ENCODE assay signal across 9 cellular contexts in genomic region chr19:3098515-3099346, GRCh38. TPM values are rescaled to one million over a fixed set of nuclear protein-coding genes. Genes with fewer than 3 reads are reported as not detected.
DNase-seq lines count a peak whose midpoint lies in the region; ATAC-seq and TF ChIP-seq lines count a peak whose summit lies in the region.
"Had no signal": no experiment of that assay in that cellular context is flagged by ENCODE, and none has a peak within 500 bp of the region (broad histone marks: within the 10 kb centered on the region; RNA-seq: fewer than 3 reads in every experiment).

No MANE protein-coding gene starts in this region.

- no peaks in the 10 kb centered on the region for H3K9me3 Mint-ChIP-seq in CD8-positive, alpha-beta memory T cell
- H3K9me3 Mint-ChIP-seq in WTC11: no peaks in the 10 kb centered on the region

- TF ChIP-seq CTCF in WTC11 (IDR thresholded peaks at IDR 0.05): no peak
- TF ChIP-seq CTCF in foreskin fibroblast (IDR thresholded peaks at IDR 0.05; ENCODE audit: low read depth, low read length): no peak

- no peaks in the 10 kb centered on the region for H3K36me3 Mint-ChIP-seq in CD8-positive, alpha-beta memory T cell
- no peaks in the 10 kb centered on the region for H3K36me3 Mint-ChIP-seq in WTC11

- POLR2A ChIA-PET in CD8-positive, alpha-beta memory T cell (lab: Charles Lee): no interaction called here
- POLR2A ChIA-PET in WTC11 (lab: Charles Lee): no interaction called here

- H3K4me1 Mint-ChIP-seq in CD8-positive, alpha-beta memory T cell: peaks cover 18 to 24% (median 23%) of the 10 kb centered on the region in 3 donors
- peaks cover 15% of the 10 kb centered on the region for H3K4me1 Mint-ChIP-seq in WTC11

- H3K4me3 ChIP-seq in CD8-positive, alpha-beta memory T cell (ENCODE audit: low read length): peak overlapping the region; percentile 39
- H3K4me3 ChIP-seq in foreskin fibroblast (ENCODE audit: low read depth in 1 of 2, low read length in 2 of 2): peak overlapping the region; percentile 26 to 38

- no peaks in the 10 kb centered on the region for H3K9me3 ChIP-seq in CD8-positive, alpha-beta memory T cell (ENCODE audit: low read length)

- peak overlapping the region in 3 of 8 donors; percentile 60 to 71 (median 64) for H3K27ac Mint-ChIP-seq in CD8-positive, alpha-beta memory T cell
- peak overlapping the region; percentile 69 for H3K27ac Mint-ChIP-seq in WTC11

- H3K27me3 Mint-ChIP-seq in CD8-positive, alpha-beta memory T cell: peaks cover 17 to 31% of the 10 kb centered on the region in 2 donors
- no peaks in the 10 kb centered on the region for H3K27me3 Mint-ChIP-seq in WTC11 (ENCODE audit: low read depth)

- H3K4me1 ChIP-seq in CD8-positive, alpha-beta memory T cell (ENCODE audit: insufficient read depth, low read length): peaks cover 37% of the 10 kb centered on the region

- peak in 2 of 5 donors; percentile 22 to 43 for DNase-seq in CD8-positive, alpha-beta memory T cell
- DNase-seq in WTC11 (ENCODE audit: low spot score) (no peak), foreskin fibroblast (peak; percentile 21 to 40), posterior vena cava (ENCODE audit: low spot score) (peak; percentile 91), NCI-H146 treated with DMSO at 0.1 percent for 48 hours (lab: John Stamatoyannopoulos, UW; ENCODE audit: unreplicated experiment) (no peak)
- DNase-seq: NCI-H446 had no signal

- H3K4me3 Mint-ChIP-seq in CD8-positive, alpha-beta memory T cell: peak overlapping the region; percentile 21 to 81 (median 72)
- H3K4me3 Mint-ChIP-seq in WTC11: no peak overlapping the region

- no peaks in the 10 kb centered on the region for H3K36me3 ChIP-seq in CD8-positive, alpha-beta memory T cell (ENCODE audit: insufficient read depth, low read length)

- ATAC-seq in WTC11 (no peak), GM18517 (IDR thresholded peaks at IDR 0.05; ENCODE audit: unreplicated experiment) (no peak), GM19328 (IDR thresholded peaks at IDR 0.05; ENCODE audit: unreplicated experiment) (no peak), HG03025 (IDR thresholded peaks at IDR 0.05; ENCODE audit: low FRiP score, unreplicated experiment) (no peak)

- H3K27ac ChIP-seq in CD8-positive, alpha-beta memory T cell (ENCODE audit: low read depth, low read length): no peak overlapping the region

- intact Hi-C loops in posterior vena cava (cut with DNase I): no loop called here

- H3K27me3 ChIP-seq in CD8-positive, alpha-beta memory T cell (ENCODE audit: insufficient read depth, low read length, poor library complexity, severe bottlenecking): peaks cover 11% of the 10 kb centered on the region

- CTCF ChIA-PET in CD8-positive, alpha-beta memory T cell (lab: Charles Lee): interaction anchor here (0.5 to 1.8 kb wide), 4 partner anchors 10 to 116 kb away, joined by 3 to 6 read pairs (median 4); no protein-coding TSS in a partner anchor
- CTCF ChIA-PET in WTC11 (lab: Charles Lee): interaction anchor here (0.5 to 1.3 kb wide), 3 partner anchors 10 to 138 kb away, joined by 4 to 5 read pairs (median 4); no protein-coding TSS in a partner anchor

TF ChIP-seq in WTC11, 78 proteins besides CTCF, POLR2A, EP300 and RAD21 (continues in another document):
- TF ChIP-seq, protein P1, sequence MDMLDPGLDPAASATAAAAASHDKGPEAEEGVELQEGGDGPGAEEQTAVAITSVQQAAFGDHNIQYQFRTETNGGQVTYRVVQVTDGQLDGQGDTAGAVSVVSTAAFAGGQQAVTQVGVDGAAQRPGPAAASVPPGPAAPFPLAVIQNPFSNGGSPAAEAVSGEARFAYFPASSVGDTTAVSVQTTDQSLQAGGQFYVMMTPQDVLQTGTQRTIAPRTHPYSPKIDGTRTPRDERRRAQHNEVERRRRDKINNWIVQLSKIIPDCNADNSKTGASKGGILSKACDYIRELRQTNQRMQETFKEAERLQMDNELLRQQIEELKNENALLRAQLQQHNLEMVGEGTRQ (CRISPR knock-in tag; IDR thresholded peaks at IDR 0.05): no peak
- TF ChIP-seq, protein P2, sequence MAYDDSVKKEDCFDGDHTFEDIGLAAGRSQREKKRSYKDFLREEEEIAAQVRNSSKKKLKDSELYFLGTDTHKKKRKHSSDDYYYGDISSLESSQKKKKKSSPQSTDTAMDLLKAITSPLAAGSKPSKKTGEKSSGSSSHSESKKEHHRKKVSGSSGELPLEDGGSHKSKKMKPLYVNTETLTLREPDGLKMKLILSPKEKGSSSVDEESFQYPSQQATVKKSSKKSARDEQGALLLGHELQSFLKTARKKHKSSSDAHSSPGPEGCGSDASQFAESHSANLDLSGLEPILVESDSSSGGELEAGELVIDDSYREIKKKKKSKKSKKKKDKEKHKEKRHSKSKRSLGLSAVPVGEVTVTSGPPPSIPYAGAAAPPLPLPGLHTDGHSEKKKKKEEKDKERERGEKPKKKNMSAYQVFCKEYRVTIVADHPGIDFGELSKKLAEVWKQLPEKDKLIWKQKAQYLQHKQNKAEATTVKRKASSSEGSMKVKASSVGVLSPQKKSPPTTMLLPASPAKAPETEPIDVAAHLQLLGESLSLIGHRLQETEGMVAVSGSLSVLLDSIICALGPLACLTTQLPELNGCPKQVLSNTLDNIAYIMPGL (CRISPR knock-in tag; IDR thresholded peaks at IDR 0.05): no peak
- TF ChIP-seq ZNF219 (CRISPR knock-in tag; IDR thresholded peaks at IDR 0.05; ENCODE audit: borderline replicate concordance): no peak
- TF ChIP-seq, protein P3, sequence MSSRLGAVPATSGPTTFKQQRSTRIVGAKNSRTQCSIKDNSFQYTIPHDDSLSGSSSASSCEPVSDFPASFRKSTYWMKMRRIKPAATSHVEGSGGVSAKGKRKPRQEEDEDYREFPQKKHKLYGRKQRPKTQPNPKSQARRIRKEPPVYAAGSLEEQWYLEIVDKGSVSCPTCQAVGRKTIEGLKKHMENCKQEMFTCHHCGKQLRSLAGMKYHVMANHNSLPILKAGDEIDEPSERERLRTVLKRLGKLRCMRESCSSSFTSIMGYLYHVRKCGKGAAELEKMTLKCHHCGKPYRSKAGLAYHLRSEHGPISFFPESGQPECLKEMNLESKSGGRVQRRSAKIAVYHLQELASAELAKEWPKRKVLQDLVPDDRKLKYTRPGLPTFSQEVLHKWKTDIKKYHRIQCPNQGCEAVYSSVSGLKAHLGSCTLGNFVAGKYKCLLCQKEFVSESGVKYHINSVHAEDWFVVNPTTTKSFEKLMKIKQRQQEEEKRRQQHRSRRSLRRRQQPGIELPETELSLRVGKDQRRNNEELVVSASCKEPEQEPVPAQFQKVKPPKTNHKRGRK (CRISPR knock-in tag; IDR thresholded peaks at IDR 0.05; ENCODE audit: borderline replicate concordance): no peak
- TF ChIP-seq, protein P4, sequence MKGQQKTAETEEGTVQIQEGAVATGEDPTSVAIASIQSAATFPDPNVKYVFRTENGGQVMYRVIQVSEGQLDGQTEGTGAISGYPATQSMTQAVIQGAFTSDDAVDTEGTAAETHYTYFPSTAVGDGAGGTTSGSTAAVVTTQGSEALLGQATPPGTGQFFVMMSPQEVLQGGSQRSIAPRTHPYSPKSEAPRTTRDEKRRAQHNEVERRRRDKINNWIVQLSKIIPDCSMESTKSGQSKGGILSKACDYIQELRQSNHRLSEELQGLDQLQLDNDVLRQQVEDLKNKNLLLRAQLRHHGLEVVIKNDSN (CRISPR knock-in tag; IDR thresholded peaks at IDR 0.05): no peak
- no peak for TF ChIP-seq IRF1 (CRISPR knock-in tag; IDR thresholded peaks at IDR 0.05)
- no peak for TF ChIP-seq TEAD1 (CRISPR knock-in tag; IDR thresholded peaks at IDR 0.05)
- TF ChIP-seq E2F5 (CRISPR knock-in tag; IDR thresholded peaks at IDR 0.05): no peak
- TF ChIP-seq FOXK1 (CRISPR knock-in tag; IDR thresholded peaks at IDR 0.05): no peak
- no peak for TF ChIP-seq RORB (CRISPR knock-in tag; IDR thresholded peaks at IDR 0.05)

RNA-seq across cellular contexts. Expression of gene GNA11, which starts 4.6 kb away (rescaled TPM):
- 1 to 10 TPM; 5.8 TPM for total RNA-seq in CD8-positive, alpha-beta memory T cell
- 0.10 TPM for polyA plus RNA-seq in CD8-positive, alpha-beta memory T cell
- total RNA-seq in WTC11 (2021): 22.4 to 27.2 TPM (median 23.5 TPM) in 3 replicates
- total RNA-seq in posterior vena cava: 10 to 100 TPM; 71.9 to 76.5 TPM

RNA-seq across cellular contexts. Expression of gene TLE5, which starts 36.4 kb away (rescaled TPM):
- 100 to 1,000 TPM; 335 to 352 TPM for total RNA-seq in CD8-positive, alpha-beta memory T cell
- polyA plus RNA-seq in CD8-positive, alpha-beta memory T cell: 753 TPM
- total RNA-seq in WTC11 (2021) (233 to 249 TPM (median 246 TPM) in 3 replicates), posterior vena cava (100 to 1,000 TPM; 344 to 424 TPM)

RNA-seq across cellular contexts. Expression of gene GNA15, which starts 37.1 kb away (rescaled TPM):
- total RNA-seq in CD8-positive, alpha-beta memory T cell: 1 to 10 TPM; 2.6 to 3.9 TPM
- 0.59 TPM for polyA plus RNA-seq in CD8-positive, alpha-beta memory T cell
- 0.22 to 0.44 TPM (median 0.37 TPM) in 3 replicates for total RNA-seq in WTC11 (2021)
- 1 to 10 TPM; 7.0 to 9.9 TPM for total RNA-seq in posterior vena cava

Comparison
In these comparisons a context has a peak if more than half of its experiments do, and no peak if none do; other contexts are left out.
1. DNase-seq: peak in foreskin fibroblast (2 of 2) and posterior vena cava (single experiment); none in WTC11 (single experiment) and NCI-H146 treated with DMSO at 0.1 percent for 48 hours (single experiment).